25 cellular contexts compared by ENCODE assay signal in the genomic region with DNA sequence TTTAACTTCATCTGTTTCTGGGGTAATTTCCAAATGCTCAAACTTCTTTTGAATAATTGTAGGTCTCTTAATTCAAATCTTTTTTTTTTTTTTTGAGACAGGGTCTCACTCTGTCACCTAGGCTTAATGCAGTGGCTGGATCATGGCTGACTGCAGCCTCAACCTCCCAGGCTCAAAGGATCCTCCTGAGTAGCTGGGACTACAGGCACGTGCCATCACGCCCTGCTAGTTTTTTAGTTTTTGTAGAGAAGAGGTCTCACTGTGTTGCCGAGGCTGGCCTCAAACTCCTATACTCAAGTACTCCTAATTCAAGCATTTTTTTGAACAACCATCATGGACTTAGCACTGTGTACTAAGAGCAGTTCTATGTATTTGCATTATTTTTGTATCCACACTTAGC. TPM values are rescaled to one million over a fixed set of nuclear protein-coding genes. Genes with fewer than 3 reads are reported as not detected.
DNase-seq lines count a peak whose midpoint lies in the region; ATAC-seq and TF ChIP-seq lines count a peak whose summit lies in the region.
"Had no signal": no experiment of that assay in that cellular context is flagged by ENCODE, and none has a peak within 500 bp of the region (broad histone marks: within the 10 kb centered on the region; RNA-seq: fewer than 3 reads in every experiment).

No MANE protein-coding gene starts in this region.

- no peak for DNase-seq in activated CD8-positive, alpha-beta T cell treated with anti-CD3 and anti-CD28 coated beads for 36 hours
- DNase-seq in activated CD8-positive, alpha-beta T cell treated with anti-CD3 and anti-CD28 coated beads, Interleukin-2, amount 10 ng/mL, durations not matched to agents 7 days and 5 days = no peak
- no peak for DNase-seq in activated naive CD8-positive, alpha-beta T cell treated with anti-CD3 and anti-CD28 coated beads, Interleukin-2, amount 50 U/mL, for 24 hours
- no peak for DNase-seq in BE2C
- DNase-seq in NCI-H2171 treated with DMSO at 0.1 percent for 48 hours (lab: John Stamatoyannopoulos, UW) = no peak
- DNase-seq: activated CD4-positive, alpha-beta T cell treated with anti-CD3 and anti-CD28 coated beads, Interleukin-2, amount 10 ng/mL, durations not matched to agents 7 days and 5 days; central memory CD4-positive, alpha-beta T cell; heart right ventricle; lower lobe of right lung; mucosa of descending colon; NCI-H1417 treated with DMSO at 0.1 percent for 48 hours; NCI-H2081 treated with DMSO at 0.1 percent for 48 hours; NCI-H446; NCI-H774; SK-N-SH had no signal

- no peak overlapping the region for H3K4me3 Mint-ChIP-seq in activated CD8-positive, alpha-beta T cell treated with anti-CD3 and anti-CD28 coated beads for 36 hours
- H3K4me3 Mint-ChIP-seq in activated CD8-positive, alpha-beta T cell treated with anti-CD3 and anti-CD28 coated beads, Interleukin-2, amount 10 ng/mL, durations not matched to agents 7 days and 5 days = no peak overlapping the region
- H3K4me3 Mint-ChIP-seq in activated naive CD8-positive, alpha-beta T cell treated with anti-CD3 and anti-CD28 coated beads, Interleukin-2, amount 50 U/mL, for 24 hours = peak overlapping the region; percentile 99
- H3K4me3 Mint-ChIP-seq: activated CD4-positive, alpha-beta T cell treated with anti-CD3 and anti-CD28 coated beads, Interleukin-2, amount 10 ng/mL, durations not matched to agents 7 days and 5 days; dendritic cell treated with granulocyte-macrophage colony-stimulating factor and Interleukin-4, amounts not matched to agents 40 ng/mL and 50 ng/mL, for 4 days; endodermal cell; type B pancreatic cell had no signal

- peaks cover 6% of the 10 kb centered on the region for H3K79me2 ChIP-seq in OCI-LY1 (ENCODE audit: insufficient read depth, low read length)

- H3K36me3 ChIP-seq in BLaER1 treated with 17β-estradiol and CSF1 and Interleukin-3, amounts not matched to agents 10 nM and 100 nM = no peaks in the 10 kb centered on the region
- H3K36me3 ChIP-seq in OCI-LY1 (ENCODE audit: insufficient read depth, low read length) = peaks cover under 1% of the 10 kb centered on the region
- no peaks in the 10 kb centered on the region for H3K36me3 ChIP-seq in BE2C
- H3K36me3 ChIP-seq: esophagus muscularis mucosa, heart right ventricle, lower lobe of right lung had no signal

- ATAC-seq in activated CD8-positive, alpha-beta T cell treated with anti-CD3 and anti-CD28 coated beads for 36 hours = no peak
- ATAC-seq in activated CD8-positive, alpha-beta T cell treated with anti-CD3 and anti-CD28 coated beads, Interleukin-2, amount 10 ng/mL, durations not matched to agents 7 days and 5 days = no peak
- no peak for ATAC-seq in activated naive CD8-positive, alpha-beta T cell treated with anti-CD3 and anti-CD28 coated beads, Interleukin-2, amount 50 U/mL, for 24 hours
- ATAC-seq in GM21367 (IDR thresholded peaks at IDR 0.05; ENCODE audit: unreplicated experiment) = no peak
- ATAC-seq: foreskin keratinocyte, heart right ventricle, K562, lower lobe of right lung, mucosa of descending colon had no signal

- no peaks in the 10 kb centered on the region for H3F3A ChIP-seq in OCI-LY1 (ENCODE audit: insufficient read depth, low read length)

- peaks cover 8% of the 10 kb centered on the region for H3K36me3 Mint-ChIP-seq in activated CD8-positive, alpha-beta T cell treated with anti-CD3 and anti-CD28 coated beads for 36 hours (ENCODE audit: low read depth)
- peaks cover 2% of the 10 kb centered on the region for H3K36me3 Mint-ChIP-seq in activated CD8-positive, alpha-beta T cell treated with anti-CD3 and anti-CD28 coated beads, Interleukin-2, amount 10 ng/mL, durations not matched to agents 7 days and 5 days (ENCODE audit: low read depth)
- H3K36me3 Mint-ChIP-seq in activated naive CD8-positive, alpha-beta T cell treated with anti-CD3 and anti-CD28 coated beads, Interleukin-2, amount 50 U/mL, for 24 hours (ENCODE audit: low read depth) = peaks cover 11% of the 10 kb centered on the region
- H3K36me3 Mint-ChIP-seq: type B pancreatic cell had no signal

- peaks cover 0 to 11% (median 7%) of the 10 kb centered on the region in 11 experiments; a peak in 11 of 22 replicates for H4K20me1 ChIP-seq in BLaER1 treated with 17β-estradiol and CSF1 and Interleukin-3, amounts not matched to agents 10 nM and 100 nM
- no peaks in the 10 kb centered on the region for H4K20me1 ChIP-seq in OCI-LY1 (ENCODE audit: insufficient read depth, low read length)

- POLR2A ChIA-PET in activated CD8-positive, alpha-beta T cell treated with anti-CD3 and anti-CD28 coated beads for 36 hours (lab: Charles Lee) = interaction anchor here (0.5 to 8.5 kb wide), 6 partner anchors 10 to 49 kb away, joined by 3 to 76 read pairs (median 4); no protein-coding TSS in a partner anchor
- POLR2A ChIA-PET in activated CD8-positive, alpha-beta T cell treated with anti-CD3 and anti-CD28 coated beads, Interleukin-2, amount 10 ng/mL, durations not matched to agents 7 days and 5 days (lab: Charles Lee) = interaction anchor here (1.2 kb wide), 1 partner anchor 63 kb away, joined by 6 read pairs; the partner anchor contains the start of gene ERICH6

- no peak for TF ChIP-seq CTCF in activated CD8-positive, alpha-beta T cell treated with anti-CD3 and anti-CD28 coated beads for 36 hours (IDR thresholded peaks at IDR 0.05)
- no peak for TF ChIP-seq CTCF in OCI-LY1 (IDR thresholded peaks at IDR 0.05; ENCODE audit: low read length)
- no peak for TF ChIP-seq CTCF in BE2C (IDR thresholded peaks at IDR 0.05; ENCODE audit: low read depth, low read length)

- no peaks in the 10 kb centered on the region for H3K27me3 ChIP-seq in BLaER1 treated with 17β-estradiol and CSF1 and Interleukin-3, amounts not matched to agents 10 nM and 100 nM
- no peaks in the 10 kb centered on the region for H3K27me3 ChIP-seq in OCI-LY1 (ENCODE audit: insufficient read depth, low read length)
- no peaks in the 10 kb centered on the region for H3K27me3 ChIP-seq in BE2C
- H3K27me3 ChIP-seq: esophagus muscularis mucosa, foreskin keratinocyte, heart right ventricle had no signal

- no peak overlapping the region for H3K27ac ChIP-seq in BLaER1 treated with 17β-estradiol and CSF1 and Interleukin-3, amounts not matched to agents 10 nM and 100 nM
- H3K27ac ChIP-seq in OCI-LY1 (ENCODE audit: low read depth, low read length, poor library complexity, severe bottlenecking) = peak overlapping the region; percentile 94
- H3K27ac ChIP-seq: esophagus muscularis mucosa, foreskin keratinocyte, heart right ventricle, lower lobe of right lung had no signal

- no peak overlapping the region for H2AFZ ChIP-seq in OCI-LY1 (ENCODE audit: low read length)

- H3K9ac ChIP-seq in BLaER1 treated with 17β-estradiol and CSF1 and Interleukin-3, amounts not matched to agents 10 nM and 100 nM = no peak overlapping the region
- no peak overlapping the region; the same call in 1 of the 2 replicates for H3K9ac ChIP-seq in OCI-LY1 (ENCODE audit: low read length)
- H3K9ac ChIP-seq: SK-N-SH had no signal

- H3K9me3 Mint-ChIP-seq in activated CD8-positive, alpha-beta T cell treated with anti-CD3 and anti-CD28 coated beads for 36 hours = no peaks in the 10 kb centered on the region
- H3K9me3 Mint-ChIP-seq in activated CD8-positive, alpha-beta T cell treated with anti-CD3 and anti-CD28 coated beads, Interleukin-2, amount 10 ng/mL, durations not matched to agents 7 days and 5 days (ENCODE audit: insufficient read depth) = no peaks in the 10 kb centered on the region
- H3K9me3 Mint-ChIP-seq in activated naive CD8-positive, alpha-beta T cell treated with anti-CD3 and anti-CD28 coated beads, Interleukin-2, amount 50 U/mL, for 24 hours = no peaks in the 10 kb centered on the region
- H3K9me3 Mint-ChIP-seq: activated CD4-positive, alpha-beta T cell treated with anti-CD3 and anti-CD28 coated beads, Interleukin-2, amount 10 ng/mL, durations not matched to agents 7 days and 5 days; dendritic cell treated with granulocyte-macrophage colony-stimulating factor and Interleukin-4, amounts not matched to agents 40 ng/mL and 50 ng/mL, for 4 days; endodermal cell; nephron; type B pancreatic cell had no signal

- intact Hi-C loops in activated CD8-positive, alpha-beta T cell treated with anti-CD3 and anti-CD28 coated beads for 36 hours (cut with micrococcal nuclease) = no loop called here

- peaks cover 12 to 29% (median 26%) of the 10 kb centered on the region in 10 experiments for H3K4me1 ChIP-seq in BLaER1 treated with 17β-estradiol and CSF1 and Interleukin-3, amounts not matched to agents 10 nM and 100 nM
- H3K4me1 ChIP-seq in OCI-LY1 (ENCODE audit: insufficient read depth, low read length, severe bottlenecking) (peaks cover 38% of the 10 kb centered on the region), BE2C (peaks cover 8% of the 10 kb centered on the region)

- H3K4me2 ChIP-seq in BLaER1 treated with 17β-estradiol and CSF1 and Interleukin-3, amounts not matched to agents 10 nM and 100 nM = peak overlapping the region in 9 of 11 experiments; percentile 3 to 59 (median 31); a peak in 10 of 22 replicates
- peak overlapping the region; percentile 83; the same call in 1 of the 2 replicates for H3K4me2 ChIP-seq in OCI-LY1 (ENCODE audit: low read length)
- H3K4me2 ChIP-seq: SK-N-SH had no signal

- no peaks in the 10 kb centered on the region for H3K27me3 Mint-ChIP-seq in activated CD8-positive, alpha-beta T cell treated with anti-CD3 and anti-CD28 coated beads for 36 hours
- H3K27me3 Mint-ChIP-seq in activated CD8-positive, alpha-beta T cell treated with anti-CD3 and anti-CD28 coated beads, Interleukin-2, amount 10 ng/mL, durations not matched to agents 7 days and 5 days (ENCODE audit: low read depth) = no peaks in the 10 kb centered on the region
- H3K27me3 Mint-ChIP-seq in activated naive CD8-positive, alpha-beta T cell treated with anti-CD3 and anti-CD28 coated beads, Interleukin-2, amount 50 U/mL, for 24 hours = peaks cover 1% of the 10 kb centered on the region
- H3K27me3 Mint-ChIP-seq: activated CD4-positive, alpha-beta T cell treated with anti-CD3 and anti-CD28 coated beads, Interleukin-2, amount 10 ng/mL, durations not matched to agents 7 days and 5 days had no signal

- H3K4me1 Mint-ChIP-seq in activated CD8-positive, alpha-beta T cell treated with anti-CD3 and anti-CD28 coated beads for 36 hours (ENCODE audit: low read depth) = peaks cover 32% of the 10 kb centered on the region
- peaks cover 29% of the 10 kb centered on the region for H3K4me1 Mint-ChIP-seq in activated CD8-positive, alpha-beta T cell treated with anti-CD3 and anti-CD28 coated beads, Interleukin-2, amount 10 ng/mL, durations not matched to agents 7 days and 5 days (ENCODE audit: low read depth)
- peaks cover 44% of the 10 kb centered on the region for H3K4me1 Mint-ChIP-seq in activated naive CD8-positive, alpha-beta T cell treated with anti-CD3 and anti-CD28 coated beads, Interleukin-2, amount 50 U/mL, for 24 hours

- H3K9me2 ChIP-seq in OCI-LY1 (ENCODE audit: low read depth, low read length) = no peaks in the 10 kb centered on the region
- H3K9me2 ChIP-seq: SK-N-SH had no signal

- no peak overlapping the region for H3K4me3 ChIP-seq in BLaER1 treated with 17β-estradiol and CSF1 and Interleukin-3, amounts not matched to agents 10 nM and 100 nM
- H3K4me3 ChIP-seq in OCI-LY1 (ENCODE audit: low read depth, low read length, poor library complexity, severe bottlenecking) (no peak overlapping the region), BE2C (ENCODE audit: low read depth, low read length) (no peak overlapping the region)
- H3K4me3 ChIP-seq: esophagus muscularis mucosa, heart right ventricle, K562, lower lobe of right lung, mucosa of descending colon had no signal

- no peaks in the 10 kb centered on the region for H3K9me3 ChIP-seq in BLaER1 treated with 17β-estradiol and CSF1 and Interleukin-3, amounts not matched to agents 10 nM and 100 nM (replicated peaks in 1 of 11)
- no peaks in the 10 kb centered on the region for H3K9me3 ChIP-seq in OCI-LY1 (ENCODE audit: low read length)
- no peaks in the 10 kb centered on the region for H3K9me3 ChIP-seq in BE2C
- H3K9me3 ChIP-seq: esophagus muscularis mucosa, heart right ventricle, lower lobe of right lung, mucosa of descending colon, SK-N-SH had no signal

- peak overlapping the region; percentile 100 for H3K27ac Mint-ChIP-seq in activated CD8-positive, alpha-beta T cell treated with anti-CD3 and anti-CD28 coated beads for 36 hours
- no peak overlapping the region for H3K27ac Mint-ChIP-seq in activated CD8-positive, alpha-beta T cell treated with anti-CD3 and anti-CD28 coated beads, Interleukin-2, amount 10 ng/mL, durations not matched to agents 7 days and 5 days
- H3K27ac Mint-ChIP-seq in activated naive CD8-positive, alpha-beta T cell treated with anti-CD3 and anti-CD28 coated beads, Interleukin-2, amount 50 U/mL, for 24 hours = peak overlapping the region; percentile 100
- H3K27ac Mint-ChIP-seq: activated CD4-positive, alpha-beta T cell treated with anti-CD3 and anti-CD28 coated beads, Interleukin-2, amount 10 ng/mL, durations not matched to agents 7 days and 5 days; dendritic cell treated with granulocyte-macrophage colony-stimulating factor and Interleukin-4, amounts not matched to agents 40 ng/mL and 50 ng/mL, for 4 days had no signal

- CTCF ChIA-PET in activated CD8-positive, alpha-beta T cell treated with anti-CD3 and anti-CD28 coated beads for 36 hours (lab: Charles Lee) = interaction anchor here (0.8 to 8.0 kb wide), 5 partner anchors 9 to 65 kb away, joined by 3 to 52 read pairs (median 24); no protein-coding TSS in a partner anchor
- CTCF ChIA-PET in activated CD8-positive, alpha-beta T cell treated with anti-CD3 and anti-CD28 coated beads, Interleukin-2, amount 10 ng/mL, durations not matched to agents 7 days and 5 days (lab: Charles Lee) = interaction anchor here (6.5 to 9.2 kb wide), 2 partner anchors 21 to 44 kb away, joined by 53 to 87 read pairs; no protein-coding TSS in a partner anchor

RNA-seq across cellular contexts. Expression of gene SIAH2, which starts 3.8 kb away (rescaled TPM):
- total RNA-seq in activated CD8-positive, alpha-beta T cell treated with anti-CD3 and anti-CD28 coated beads for 36 hours = 10 to 100 TPM; 90.3 to 91.1 TPM
- 10 to 100 TPM; 31.5 to 32.3 TPM for total RNA-seq in activated CD8-positive, alpha-beta T cell treated with anti-CD3 and anti-CD28 coated beads, Interleukin-2, amount 10 ng/mL, durations not matched to agents 7 days and 5 days
- 50.2 TPM for polyA plus RNA-seq in BE2C (2012; ENCODE audit: insufficient read depth, insufficient read length, low read depth)
